In the genomic region with DNA sequence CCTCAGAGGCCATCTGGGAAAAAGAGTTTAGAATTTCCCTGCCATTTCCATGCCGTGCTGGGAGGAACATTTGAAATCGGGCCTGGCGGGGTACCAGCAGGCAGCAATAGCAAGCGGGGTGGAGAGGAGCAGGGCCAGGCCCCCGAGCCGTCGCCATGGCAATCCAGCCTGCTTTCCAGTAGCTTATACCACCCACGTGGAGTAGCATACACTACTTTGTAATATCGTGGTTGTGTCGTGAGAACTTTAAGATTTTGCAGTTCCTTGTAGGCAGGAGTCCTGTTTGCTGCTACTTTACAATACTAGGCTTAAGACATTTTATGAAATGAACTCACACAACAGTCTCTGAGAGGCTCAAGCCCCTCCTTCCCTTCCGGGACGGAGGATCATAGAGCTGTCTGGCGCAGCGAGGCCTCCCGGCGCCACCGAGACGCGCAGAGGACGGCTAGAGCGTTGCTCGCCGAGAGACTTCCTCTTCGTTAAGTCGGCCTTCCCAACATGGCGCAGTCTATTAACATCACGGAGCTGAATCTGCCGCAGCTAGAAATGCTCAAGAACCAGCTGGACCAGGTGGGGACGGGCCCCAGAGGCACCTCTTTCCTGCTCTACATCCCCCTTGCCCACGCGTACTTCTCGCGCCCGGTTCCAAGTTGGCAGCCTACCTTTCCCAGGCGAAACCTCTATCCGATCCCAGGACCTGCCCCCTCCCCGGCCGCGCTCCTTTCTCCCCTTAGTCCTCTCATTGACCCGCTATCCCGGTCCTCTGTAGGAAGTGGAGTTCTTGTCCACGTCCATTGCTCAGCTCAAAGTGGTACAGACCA, we compare ENCODE assay signal across 1 cellular context.
TF ChIP-seq lines count a peak whose summit lies in the region.

A gene (plus strand): TSS at position 473 of the 821 bp plus-strand sequence. CDS start 26 bp downstream, at position 499.

TF ChIP-seq in HepG2, 621 proteins besides CTCF, POLR2A, EP300 and RAD21 (continued from another document and continues in another):
- TF ChIP-seq, protein P1, sequence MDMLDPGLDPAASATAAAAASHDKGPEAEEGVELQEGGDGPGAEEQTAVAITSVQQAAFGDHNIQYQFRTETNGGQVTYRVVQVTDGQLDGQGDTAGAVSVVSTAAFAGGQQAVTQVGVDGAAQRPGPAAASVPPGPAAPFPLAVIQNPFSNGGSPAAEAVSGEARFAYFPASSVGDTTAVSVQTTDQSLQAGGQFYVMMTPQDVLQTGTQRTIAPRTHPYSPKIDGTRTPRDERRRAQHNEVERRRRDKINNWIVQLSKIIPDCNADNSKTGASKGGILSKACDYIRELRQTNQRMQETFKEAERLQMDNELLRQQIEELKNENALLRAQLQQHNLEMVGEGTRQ (IDR thresholded peaks at IDR 0.05; ENCODE audit: low read depth, low read length) = no peak
- TF ChIP-seq, protein P1 (CRISPR knock-in tag; IDR thresholded peaks at IDR 0.05; ENCODE audit: borderline replicate concordance) = no peak
- TF ChIP-seq MYNN (CRISPR knock-in tag; IDR thresholded peaks at IDR 0.05; ENCODE audit: low read depth) (no peak), PITX1 (CRISPR knock-in tag; IDR thresholded peaks at IDR 0.05) (no peak; the same call in 1 of the 2 replicates), ZNF558 (CRISPR knock-in tag; IDR thresholded peaks at IDR 0.05; ENCODE audit: borderline replicate concordance) (0 out of 2 replicates have a peak, but pooled peaks have one; percentile 19), ZFY (CRISPR knock-in tag; IDR thresholded peaks at IDR 0.05) (peak; percentile 89), ZNF543 (CRISPR knock-in tag; IDR thresholded peaks at IDR 0.05) (no peak), GZF1 (CRISPR knock-in tag; IDR thresholded peaks at IDR 0.05) (no peak), ZNF749 (CRISPR knock-in tag; IDR thresholded peaks at IDR 0.05; ENCODE audit: borderline replicate concordance) (peak; percentile 51; the same call in 1 of the 2 replicates), HIVEP1 (CRISPR knock-in tag; IDR thresholded peaks at IDR 0.05) (no peak), ZNF331 (CRISPR knock-in tag; IDR thresholded peaks at IDR 0.05) (peak; percentile 76), ZNF652 (CRISPR knock-in tag; IDR thresholded peaks at IDR 0.05; ENCODE audit: borderline replicate concordance, low read depth) (no peak), RNF2 (conservative IDR thresholded peaks at IDR 0.05; ENCODE audit: low read depth) (no peak), STAG1 (CRISPR knock-in tag; IDR thresholded peaks at IDR 0.05) (0 out of 2 replicates have a peak, but pooled peaks have one; percentile 6), ATF7 (IDR thresholded peaks at IDR 0.05) (no peak), ATF7 (CRISPR knock-in tag; IDR thresholded peaks at IDR 0.05) (no peak), SOX13 (IDR thresholded peaks at IDR 0.05) (no peak), SOX13 (CRISPR knock-in tag; conservative IDR thresholded peaks at IDR 0.05 in 1 of 2, IDR thresholded peaks at IDR 0.05 in 1 of 2) (peak in 1 of 2 experiments; percentile 30; a peak in 1 of 4 replicates), ZNF350 (CRISPR knock-in tag; IDR thresholded peaks at IDR 0.05; ENCODE audit: borderline replicate concordance, low read depth) (peak; percentile 64; the same call in 1 of the 2 replicates), NFKBIZ (CRISPR knock-in tag; IDR thresholded peaks at IDR 0.05) (peak; percentile 48; the same call in 1 of the 2 replicates), SMAD3 (CRISPR knock-in tag; IDR thresholded peaks at IDR 0.05) (peak; percentile 72; the same call in 1 of the 2 replicates), ZNF891 (CRISPR knock-in tag; IDR thresholded peaks at IDR 0.05) (0 out of 2 replicates have a peak, but pooled peaks have one; percentile 18)
- TF ChIP-seq, protein P2, sequence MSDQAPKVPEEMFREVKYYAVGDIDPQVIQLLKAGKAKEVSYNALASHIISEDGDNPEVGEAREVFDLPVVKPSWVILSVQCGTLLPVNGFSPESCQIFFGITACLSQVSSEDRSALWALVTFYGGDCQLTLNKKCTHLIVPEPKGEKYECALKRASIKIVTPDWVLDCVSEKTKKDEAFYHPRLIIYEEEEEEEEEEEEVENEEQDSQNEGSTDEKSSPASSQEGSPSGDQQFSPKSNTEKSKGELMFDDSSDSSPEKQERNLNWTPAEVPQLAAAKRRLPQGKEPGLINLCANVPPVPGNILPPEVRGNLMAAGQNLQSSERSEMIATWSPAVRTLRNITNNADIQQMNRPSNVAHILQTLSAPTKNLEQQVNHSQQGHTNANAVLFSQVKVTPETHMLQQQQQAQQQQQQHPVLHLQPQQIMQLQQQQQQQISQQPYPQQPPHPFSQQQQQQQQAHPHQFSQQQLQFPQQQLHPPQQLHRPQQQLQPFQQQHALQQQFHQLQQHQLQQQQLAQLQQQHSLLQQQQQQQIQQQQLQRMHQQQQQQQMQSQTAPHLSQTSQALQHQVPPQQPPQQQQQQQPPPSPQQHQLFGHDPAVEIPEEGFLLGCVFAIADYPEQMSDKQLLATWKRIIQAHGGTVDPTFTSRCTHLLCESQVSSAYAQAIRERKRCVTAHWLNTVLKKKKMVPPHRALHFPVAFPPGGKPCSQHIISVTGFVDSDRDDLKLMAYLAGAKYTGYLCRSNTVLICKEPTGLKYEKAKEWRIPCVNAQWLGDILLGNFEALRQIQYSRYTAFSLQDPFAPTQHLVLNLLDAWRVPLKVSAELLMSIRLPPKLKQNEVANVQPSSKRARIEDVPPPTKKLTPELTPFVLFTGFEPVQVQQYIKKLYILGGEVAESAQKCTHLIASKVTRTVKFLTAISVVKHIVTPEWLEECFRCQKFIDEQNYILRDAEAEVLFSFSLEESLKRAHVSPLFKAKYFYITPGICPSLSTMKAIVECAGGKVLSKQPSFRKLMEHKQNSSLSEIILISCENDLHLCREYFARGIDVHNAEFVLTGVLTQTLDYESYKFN (CRISPR knock-in tag; conservative IDR thresholded peaks at IDR 0.05) = peak; percentile 33; the same call in 1 of the 2 replicates
- TF ChIP-seq, protein P3, sequence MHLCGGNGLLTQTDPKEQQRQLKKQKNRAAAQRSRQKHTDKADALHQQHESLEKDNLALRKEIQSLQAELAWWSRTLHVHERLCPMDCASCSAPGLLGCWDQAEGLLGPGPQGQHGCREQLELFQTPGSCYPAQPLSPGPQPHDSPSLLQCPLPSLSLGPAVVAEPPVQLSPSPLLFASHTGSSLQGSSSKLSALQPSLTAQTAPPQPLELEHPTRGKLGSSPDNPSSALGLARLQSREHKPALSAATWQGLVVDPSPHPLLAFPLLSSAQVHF (CRISPR knock-in tag; IDR thresholded peaks at IDR 0.05) = no peak
- TF ChIP-seq, protein P4, sequence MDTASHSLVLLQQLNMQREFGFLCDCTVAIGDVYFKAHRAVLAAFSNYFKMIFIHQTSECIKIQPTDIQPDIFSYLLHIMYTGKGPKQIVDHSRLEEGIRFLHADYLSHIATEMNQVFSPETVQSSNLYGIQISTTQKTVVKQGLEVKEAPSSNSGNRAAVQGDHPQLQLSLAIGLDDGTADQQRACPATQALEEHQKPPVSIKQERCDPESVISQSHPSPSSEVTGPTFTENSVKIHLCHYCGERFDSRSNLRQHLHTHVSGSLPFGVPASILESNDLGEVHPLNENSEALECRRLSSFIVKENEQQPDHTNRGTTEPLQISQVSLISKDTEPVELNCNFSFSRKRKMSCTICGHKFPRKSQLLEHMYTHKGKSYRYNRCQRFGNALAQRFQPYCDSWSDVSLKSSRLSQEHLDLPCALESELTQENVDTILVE (CRISPR knock-in tag; IDR thresholded peaks at IDR 0.05) = peak; percentile 82; the same call in 1 of the 2 replicates
- TF ChIP-seq, protein P5, sequence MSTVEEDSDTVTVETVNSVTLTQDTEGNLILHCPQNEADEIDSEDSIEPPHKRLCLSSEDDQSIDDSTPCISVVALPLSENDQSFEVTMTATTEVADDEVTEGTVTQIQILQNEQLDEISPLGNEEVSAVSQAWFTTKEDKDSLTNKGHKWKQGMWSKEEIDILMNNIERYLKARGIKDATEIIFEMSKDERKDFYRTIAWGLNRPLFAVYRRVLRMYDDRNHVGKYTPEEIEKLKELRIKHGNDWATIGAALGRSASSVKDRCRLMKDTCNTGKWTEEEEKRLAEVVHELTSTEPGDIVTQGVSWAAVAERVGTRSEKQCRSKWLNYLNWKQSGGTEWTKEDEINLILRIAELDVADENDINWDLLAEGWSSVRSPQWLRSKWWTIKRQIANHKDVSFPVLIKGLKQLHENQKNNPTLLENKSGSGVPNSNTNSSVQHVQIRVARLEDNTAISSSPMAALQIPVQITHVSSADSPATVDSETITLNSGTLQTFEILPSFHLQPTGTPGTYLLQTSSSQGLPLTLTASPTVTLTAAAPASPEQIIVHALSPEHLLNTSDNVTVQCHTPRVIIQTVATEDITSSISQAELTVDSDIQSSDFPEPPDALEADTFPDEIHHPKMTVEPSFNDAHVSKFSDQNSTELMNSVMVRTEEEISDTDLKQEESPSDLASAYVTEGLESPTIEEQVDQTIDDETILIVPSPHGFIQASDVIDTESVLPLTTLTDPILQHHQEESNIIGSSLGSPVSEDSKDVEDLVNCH (CRISPR knock-in tag; IDR thresholded peaks at IDR 0.05) = 0 out of 2 replicates have a peak, but pooled peaks have one; percentile 33
- TF ChIP-seq, protein P6, sequence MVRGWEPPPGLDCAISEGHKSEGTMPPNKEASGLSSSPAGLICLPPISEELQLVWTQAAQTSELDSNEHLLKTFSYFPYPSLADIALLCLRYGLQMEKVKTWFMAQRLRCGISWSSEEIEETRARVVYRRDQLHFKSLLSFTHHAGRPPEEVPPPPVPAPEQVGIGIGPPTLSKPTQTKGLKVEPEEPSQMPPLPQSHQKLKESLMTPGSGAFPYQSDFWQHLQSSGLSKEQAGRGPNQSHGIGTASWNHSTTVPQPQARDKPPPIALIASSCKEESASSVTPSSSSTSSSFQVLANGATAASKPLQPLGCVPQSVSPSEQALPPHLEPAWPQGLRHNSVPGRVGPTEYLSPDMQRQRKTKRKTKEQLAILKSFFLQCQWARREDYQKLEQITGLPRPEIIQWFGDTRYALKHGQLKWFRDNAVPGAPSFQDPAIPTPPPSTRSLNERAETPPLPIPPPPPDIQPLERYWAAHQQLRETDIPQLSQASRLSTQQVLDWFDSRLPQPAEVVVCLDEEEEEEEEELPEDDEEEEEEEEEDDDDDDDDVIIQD (CRISPR knock-in tag; IDR thresholded peaks at IDR 0.05; ENCODE audit: low read depth) = 0 out of 2 replicates have a peak, but pooled peaks have one; percentile 10
- TF ChIP-seq, protein P7, sequence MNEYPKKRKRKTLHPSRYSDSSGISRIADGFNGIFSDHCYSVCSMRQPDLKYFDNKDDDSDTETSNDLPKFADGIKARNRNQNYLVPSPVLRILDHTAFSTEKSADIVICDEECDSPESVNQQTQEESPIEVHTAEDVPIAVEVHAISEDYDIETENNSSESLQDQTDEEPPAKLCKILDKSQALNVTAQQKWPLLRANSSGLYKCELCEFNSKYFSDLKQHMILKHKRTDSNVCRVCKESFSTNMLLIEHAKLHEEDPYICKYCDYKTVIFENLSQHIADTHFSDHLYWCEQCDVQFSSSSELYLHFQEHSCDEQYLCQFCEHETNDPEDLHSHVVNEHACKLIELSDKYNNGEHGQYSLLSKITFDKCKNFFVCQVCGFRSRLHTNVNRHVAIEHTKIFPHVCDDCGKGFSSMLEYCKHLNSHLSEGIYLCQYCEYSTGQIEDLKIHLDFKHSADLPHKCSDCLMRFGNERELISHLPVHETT (CRISPR knock-in tag; conservative IDR thresholded peaks at IDR 0.05) = peak; percentile 68; the same call in 1 of the 2 replicates
- TF ChIP-seq, protein P8, sequence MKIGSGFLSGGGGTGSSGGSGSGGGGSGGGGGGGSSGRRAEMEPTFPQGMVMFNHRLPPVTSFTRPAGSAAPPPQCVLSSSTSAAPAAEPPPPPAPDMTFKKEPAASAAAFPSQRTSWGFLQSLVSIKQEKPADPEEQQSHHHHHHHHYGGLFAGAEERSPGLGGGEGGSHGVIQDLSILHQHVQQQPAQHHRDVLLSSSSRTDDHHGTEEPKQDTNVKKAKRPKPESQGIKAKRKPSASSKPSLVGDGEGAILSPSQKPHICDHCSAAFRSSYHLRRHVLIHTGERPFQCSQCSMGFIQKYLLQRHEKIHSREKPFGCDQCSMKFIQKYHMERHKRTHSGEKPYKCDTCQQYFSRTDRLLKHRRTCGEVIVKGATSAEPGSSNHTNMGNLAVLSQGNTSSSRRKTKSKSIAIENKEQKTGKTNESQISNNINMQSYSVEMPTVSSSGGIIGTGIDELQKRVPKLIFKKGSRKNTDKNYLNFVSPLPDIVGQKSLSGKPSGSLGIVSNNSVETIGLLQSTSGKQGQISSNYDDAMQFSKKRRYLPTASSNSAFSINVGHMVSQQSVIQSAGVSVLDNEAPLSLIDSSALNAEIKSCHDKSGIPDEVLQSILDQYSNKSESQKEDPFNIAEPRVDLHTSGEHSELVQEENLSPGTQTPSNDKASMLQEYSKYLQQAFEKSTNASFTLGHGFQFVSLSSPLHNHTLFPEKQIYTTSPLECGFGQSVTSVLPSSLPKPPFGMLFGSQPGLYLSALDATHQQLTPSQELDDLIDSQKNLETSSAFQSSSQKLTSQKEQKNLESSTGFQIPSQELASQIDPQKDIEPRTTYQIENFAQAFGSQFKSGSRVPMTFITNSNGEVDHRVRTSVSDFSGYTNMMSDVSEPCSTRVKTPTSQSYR (CRISPR knock-in tag; IDR thresholded peaks at IDR 0.05; ENCODE audit: borderline replicate concordance) = peak; percentile 8; the same call in 1 of the 2 replicates
- TF ChIP-seq, protein P9, sequence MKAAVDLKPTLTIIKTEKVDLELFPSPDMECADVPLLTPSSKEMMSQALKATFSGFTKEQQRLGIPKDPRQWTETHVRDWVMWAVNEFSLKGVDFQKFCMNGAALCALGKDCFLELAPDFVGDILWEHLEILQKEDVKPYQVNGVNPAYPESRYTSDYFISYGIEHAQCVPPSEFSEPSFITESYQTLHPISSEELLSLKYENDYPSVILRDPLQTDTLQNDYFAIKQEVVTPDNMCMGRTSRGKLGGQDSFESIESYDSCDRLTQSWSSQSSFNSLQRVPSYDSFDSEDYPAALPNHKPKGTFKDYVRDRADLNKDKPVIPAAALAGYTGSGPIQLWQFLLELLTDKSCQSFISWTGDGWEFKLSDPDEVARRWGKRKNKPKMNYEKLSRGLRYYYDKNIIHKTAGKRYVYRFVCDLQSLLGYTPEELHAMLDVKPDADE (CRISPR knock-in tag; IDR thresholded peaks at IDR 0.05) = no peak
- TF ChIP-seq, protein P10, sequence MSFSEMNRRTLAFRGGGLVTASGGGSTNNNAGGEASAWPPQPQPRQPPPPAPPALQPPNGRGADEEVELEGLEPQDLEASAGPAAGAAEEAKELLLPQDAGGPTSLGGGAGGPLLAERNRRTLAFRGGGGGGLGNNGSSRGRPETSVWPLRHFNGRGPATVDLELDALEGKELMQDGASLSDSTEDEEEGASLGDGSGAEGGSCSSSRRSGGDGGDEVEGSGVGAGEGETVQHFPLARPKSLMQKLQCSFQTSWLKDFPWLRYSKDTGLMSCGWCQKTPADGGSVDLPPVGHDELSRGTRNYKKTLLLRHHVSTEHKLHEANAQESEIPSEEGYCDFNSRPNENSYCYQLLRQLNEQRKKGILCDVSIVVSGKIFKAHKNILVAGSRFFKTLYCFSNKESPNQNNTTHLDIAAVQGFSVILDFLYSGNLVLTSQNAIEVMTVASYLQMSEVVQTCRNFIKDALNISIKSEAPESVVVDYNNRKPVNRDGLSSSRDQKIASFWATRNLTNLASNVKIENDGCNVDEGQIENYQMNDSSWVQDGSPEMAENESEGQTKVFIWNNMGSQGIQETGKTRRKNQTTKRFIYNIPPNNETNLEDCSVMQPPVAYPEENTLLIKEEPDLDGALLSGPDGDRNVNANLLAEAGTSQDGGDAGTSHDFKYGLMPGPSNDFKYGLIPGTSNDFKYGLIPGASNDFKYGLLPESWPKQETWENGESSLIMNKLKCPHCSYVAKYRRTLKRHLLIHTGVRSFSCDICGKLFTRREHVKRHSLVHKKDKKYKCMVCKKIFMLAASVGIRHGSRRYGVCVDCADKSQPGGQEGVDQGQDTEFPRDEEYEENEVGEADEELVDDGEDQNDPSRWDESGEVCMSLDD (CRISPR knock-in tag; IDR thresholded peaks at IDR 0.05; ENCODE audit: borderline replicate concordance) = no peak
